ENCODE assay signal across 8 cellular contexts in genomic region chr1:237901284-237901870, GRCh38. TPM values are rescaled to one million over a fixed set of nuclear protein-coding genes. Genes with fewer than 3 reads are reported as not detected.
A peak's percentile ranks its signal among the peaks of the same experiment; 100 is the strongest.
DNase-seq lines count a peak whose midpoint lies in the region; ATAC-seq, FAIRE-seq and TF ChIP-seq lines count a peak whose summit lies in the region.

No MANE protein-coding gene starts in this region.

- H3K36me3 ChIP-seq in OCI-LY1 (ENCODE audit: insufficient read depth, low read length), result no peaks in the 10 kb centered on the region
- no peaks in the 10 kb centered on the region for H3K36me3 ChIP-seq in prostate gland

- no peaks in the 10 kb centered on the region for H3K9me2 ChIP-seq in OCI-LY1 (ENCODE audit: low read depth, low read length)

- H3K27me3 ChIP-seq in OCI-LY1 (ENCODE audit: insufficient read depth, low read length) (no peaks in the 10 kb centered on the region), prostate gland (replicated peaks; ENCODE audit: insufficient read depth) (no peaks in the 10 kb centered on the region)

- 79% methylated on average over 4 of the region's 4 CpGs for WGBS in prostate gland

- no peak overlapping the region for H3K4me3 Mint-ChIP-seq in CD14-positive monocyte

- H4K20me1 ChIP-seq in OCI-LY1 (ENCODE audit: insufficient read depth, low read length), result no peaks in the 10 kb centered on the region

- intact Hi-C loops in CD14-positive monocyte (cut with micrococcal nuclease) (no loop called here), prostate gland (cut with DNase I) (no loop called here)

- ATAC-seq in GM21526 (IDR thresholded peaks at IDR 0.05; ENCODE audit: low FRiP score, unreplicated experiment), result no peak

- H3K9me3 Mint-ChIP-seq in CD14-positive monocyte, result peaks cover 0 to 16% (median 6%) of the 10 kb centered on the region in 7 donors

- H3K4me1 ChIP-seq in OCI-LY1 (ENCODE audit: insufficient read depth, low read length, severe bottlenecking) (no peaks in the 10 kb centered on the region), prostate gland (replicated peaks) (no peaks in the 10 kb centered on the region)

- no peak overlapping the region for H3K9ac ChIP-seq in OCI-LY1 (ENCODE audit: low read length)

- H3K9me3 ChIP-seq in OCI-LY1 (ENCODE audit: low read length), result no peaks in the 10 kb centered on the region
- H3K9me3 ChIP-seq in prostate gland, result no peaks in the 10 kb centered on the region

- H2AFZ ChIP-seq in OCI-LY1 (ENCODE audit: low read length), result no peak overlapping the region

- in situ Hi-C loops in G401 (cut with HindIII; ENCODE audit: low sequenced_read_pairs), result no loop called here

- H3K27ac ChIP-seq in OCI-LY1 (ENCODE audit: low read depth, low read length, poor library complexity, severe bottlenecking), result no peak overlapping the region
- H3K27ac ChIP-seq in prostate gland, result no peak overlapping the region

- TF ChIP-seq CTCF in CD14-positive monocyte (IDR thresholded peaks at IDR 0.05), result peak; percentile 11
- TF ChIP-seq CTCF in OCI-LY1 (IDR thresholded peaks at IDR 0.05; ENCODE audit: low read length), result peak; percentile 48
- TF ChIP-seq CTCF in prostate gland (IDR thresholded peaks at IDR 0.05), result no peak

- no peak for DNase-seq in CD14-positive monocyte (ENCODE audit: low spot score)
- DNase-seq in H54 (ENCODE audit: insufficient read length, low spot score), result peak; percentile 42
- DNase-seq in glomerular visceral epithelial cell (ENCODE audit: extremely low spot score), result peak; percentile 42
- no peak for DNase-seq in prostate gland (ENCODE audit: low spot score)
- DNase-seq in G401 (ENCODE audit: low spot score), result no peak
- DNase-seq in activated gamma-delta T cell treated with Interleukin-2 at 50 U/mL for 16 hours, result no peak

- TF ChIP-seq POLR2A in H54 (IDR thresholded peaks at IDR 0.05; ENCODE audit: low read depth, low read length), result no peak
- no peak for TF ChIP-seq POLR2A in prostate gland (IDR thresholded peaks at IDR 0.05)

- no peak overlapping the region for H3K4me2 ChIP-seq in OCI-LY1 (ENCODE audit: low read length)

- no peaks in the 10 kb centered on the region for H3F3A ChIP-seq in OCI-LY1 (ENCODE audit: insufficient read depth, low read length)

- H3K27ac Mint-ChIP-seq in CD14-positive monocyte, result no peak overlapping the region

- peak; percentile 75 for FAIRE-seq in H54 (lab: Jason Lieb, UNC)

- no peaks in the 10 kb centered on the region for H3K36me3 Mint-ChIP-seq in CD14-positive monocyte

- H3K4me3 ChIP-seq in OCI-LY1 (ENCODE audit: low read depth, low read length, poor library complexity, severe bottlenecking) (no peak overlapping the region), prostate gland (no peak overlapping the region)

- H3K4me1 Mint-ChIP-seq in CD14-positive monocyte, result no peaks in the 10 kb centered on the region

- no peaks in the 10 kb centered on the region for H3K79me2 ChIP-seq in OCI-LY1 (ENCODE audit: insufficient read depth, low read length)

- H3K27me3 Mint-ChIP-seq in CD14-positive monocyte (ENCODE audit: low read depth in 3 of 3), result no peaks in the 10 kb centered on the region

RNA-seq across cellular contexts. Expression of gene ZP4, which starts 10.7 kb away (rescaled TPM):
- polyA plus RNA-seq in CD14-positive monocyte, result not detected
- total RNA-seq in prostate gland, result not detected
- total RNA-seq in G401 (2014; rRNA removed; shearing (Covaris generic)), result not detected in 2 replicates

Comparison
In these comparisons a context has a peak if more than half of its experiments do, and no peak if none do; other contexts are left out.
1. DNase-seq: peak in H54 (single experiment) and glomerular visceral epithelial cell (single experiment); none in CD14-positive monocyte (single experiment), prostate gland (single experiment), G401 (single experiment) and activated gamma-delta T cell treated with Interleukin-2 at 50 U/mL for 16 hours (single experiment).
2. CTCF ChIP-seq: peak in CD14-positive monocyte (single experiment) and OCI-LY1 (single experiment); none in prostate gland (0 of 4).